5 cellular contexts compared by ENCODE assay signal in genomic region chr2:582289-582688, GRCh38.
DNase-seq lines count a peak whose midpoint lies in the region; ATAC-seq, FAIRE-seq and TF ChIP-seq lines count a peak whose summit lies in the region.
"Not testable (repeated sequence)": the region's sequence is repeated elsewhere in the genome, so short reads cannot be mapped to it uniquely, and the experiment has no call there.

No MANE protein-coding gene starts in this region.

- TF ChIP-seq RAD21 in K562 (CRISPR knock-in tag; conservative IDR thresholded peaks at IDR 0.05 in 1 of 2, IDR thresholded peaks at IDR 0.05 in 1 of 2) = not testable (repeated sequence)

- H3K27me3 ChIP-seq in WERI-Rb-1 (ENCODE audit: insufficient read depth, low read depth, severe bottlenecking); testis: not testable (repeated sequence)
- peaks cover 27 to 60% of the 10 kb centered on the region in 2 experiments for H3K27me3 ChIP-seq in K562 (ENCODE audit: control insufficient read depth in 2 of 2, insufficient read depth in 2 of 2, low read length in 2 of 2)

- peaks cover 0 to 15% of the 10 kb centered on the region in 2 experiments; a peak in 2 of 5 replicates for H3K4me1 ChIP-seq in K562 (replicated peaks in 1 of 2; ENCODE audit: control insufficient read depth in 2 of 2, insufficient read depth in 2 of 2, low read length in 2 of 2)
- not testable (repeated sequence) for H3K4me1 ChIP-seq in testis

- H3K4me3 Mint-ChIP-seq in osteocyte (ENCODE audit: unreplicated experiment) = not testable (repeated sequence)

- CTCF ChIA-PET in K562 (lab: Yijun Ruan, JAX; ENCODE audit: low intra/inter-chr PET ratio) = not testable (repeated sequence)

- not testable (repeated sequence) for BruUV-seq in K562 (replicated peaks; lab: Mats Ljungman, UMichigan)

- TF ChIP-seq EP300 in K562 (IDR thresholded peaks at IDR 0.05; ENCODE audit: low read length) = not testable (repeated sequence)

- DNase-seq in WERI-Rb-1 (peak; percentile 2), left lobe of liver (ENCODE audit: low spot score) (peak; percentile 14), osteocyte (ENCODE audit: extremely low spot score, unreplicated experiment) (peak; percentile 76)
- not testable (repeated sequence) for DNase-seq in K562 (ENCODE audit: extremely low read depth in 1 of 4, low spot score in 3 of 4); testis

- H3K36me3 ChIP-seq in WERI-Rb-1; K562 (ENCODE audit: control insufficient read depth, insufficient read depth, low read length); testis (ENCODE audit: low read depth, missing control alignments): not testable (repeated sequence)

- not testable (repeated sequence) for ATAC-seq in K562, left lobe of liver

- TF ChIP-seq POLR2A in K562 (conservative IDR thresholded peaks at IDR 0.05); testis (IDR thresholded peaks at IDR 0.05): not testable (repeated sequence)

- not testable (repeated sequence) for TF ChIP-seq CTCF in WERI-Rb-1 (IDR thresholded peaks at IDR 0.05; ENCODE audit: low read depth, low read length); K562 (IDR thresholded peaks at IDR 0.05 in 2 of 3, conservative IDR thresholded peaks at IDR 0.05 in 1 of 3; ENCODE audit: insufficient read depth in 2 of 3, low read depth in 1 of 3, low read length in 3 of 3); osteocyte (IDR thresholded peaks at IDR 0.05); testis (IDR thresholded peaks at IDR 0.05)

- WGBS in K562 (ENCODE audit: insufficient coverage, low coverage, missing lambda C conversion rate) = 3% methylated on average over 17 of the region's 23 CpGs
- 79 to 82% methylated on average over 14 to 23 of the region's 23 CpGs for WGBS in testis, 2 donors

- H3K9me3 Mint-ChIP-seq in osteocyte (ENCODE audit: unreplicated experiment) = not testable (repeated sequence)

- in situ Hi-C loops in K562 (cut with MboI) = not testable (repeated sequence)

- H3K79me2 ChIP-seq in K562 (ENCODE audit: control insufficient read depth, insufficient read depth, low read length) = not testable (repeated sequence)

- not testable (repeated sequence) for H4K20me1 ChIP-seq in K562 (replicated peaks; ENCODE audit: control insufficient read depth, insufficient read depth, low read length)

- H3K36me3 Mint-ChIP-seq in osteocyte (ENCODE audit: unreplicated experiment) = not testable (repeated sequence)

- peak overlapping the region; percentile 41; the same call in 1 of the 2 replicates for H2AFZ ChIP-seq in K562 (ENCODE audit: low read depth, low read length)

- FAIRE-seq in K562 (lab: Jason Lieb, UNC) = not testable (repeated sequence)

- not testable (repeated sequence) for H3K4me3 ChIP-seq in WERI-Rb-1 (ENCODE audit: low read depth, low read length); K562
- peak overlapping the region; percentile 6 to 52 for H3K4me3 ChIP-seq in testis

- intact Hi-C loops in K562 (cut with micrococcal nuclease); testis (cut with DNase I; ENCODE audit: low total_unique reads): not testable (repeated sequence)

- H3K9me3 ChIP-seq in WERI-Rb-1 (ENCODE audit: severe bottlenecking); K562 (replicated peaks; ENCODE audit: control insufficient read depth, insufficient read depth, low read depth, low read length); testis: not testable (repeated sequence)

- POLR2A ChIA-PET in K562 (lab: Yijun Ruan, JAX) = interaction anchor here (0.6 to 1.0 kb wide), 3 partner anchors 13 to 512 kb away, joined by 3 read pairs; no protein-coding TSS in a partner anchor

- not testable (repeated sequence) for H3K27ac Mint-ChIP-seq in osteocyte (ENCODE audit: unreplicated experiment)

- not testable (repeated sequence) for H3K27ac ChIP-seq in WERI-Rb-1; K562 (ENCODE audit: extremely low read depth, low read depth, low read length); testis

- H3K9me1 ChIP-seq in K562 (ENCODE audit: control insufficient read depth, insufficient read depth, low read length) = not testable (repeated sequence)

- peak overlapping the region in 1 of 2 experiments; percentile 18; a peak in 1 of 4 replicates for H3K9ac ChIP-seq in K562 (ENCODE audit: insufficient read depth in 1 of 2, low read depth in 2 of 2, low read length in 2 of 2)

- H3K4me2 ChIP-seq in K562 (ENCODE audit: insufficient read depth, low read length) = peak overlapping the region; percentile 28; the same call in 1 of the 2 replicates

- not testable (repeated sequence) for H3K27me3 Mint-ChIP-seq in osteocyte (ENCODE audit: unreplicated experiment)

- peaks cover 17% of the 10 kb centered on the region for H3K4me1 Mint-ChIP-seq in osteocyte (ENCODE audit: unreplicated experiment)
